20 cellular contexts compared by ENCODE assay signal in the genomic region with DNA sequence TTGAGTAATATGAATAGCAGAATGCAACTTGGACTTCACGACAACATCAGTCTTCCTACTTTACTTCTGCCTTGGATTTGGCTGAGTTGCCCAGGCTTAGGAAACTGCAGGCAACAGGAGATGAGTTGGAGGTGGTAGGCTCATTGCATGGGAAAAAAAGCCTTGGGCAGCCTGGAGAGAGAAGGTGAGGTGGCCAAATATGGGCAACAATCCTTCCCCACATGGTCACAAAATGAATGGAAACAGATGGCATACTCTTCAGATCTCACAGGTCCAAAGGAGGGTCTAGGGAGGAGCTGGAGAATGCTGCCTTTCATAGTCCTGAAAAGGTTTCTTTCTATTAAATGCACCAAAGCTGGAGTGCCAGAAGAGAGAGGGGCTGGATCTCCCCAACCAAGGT.
DNase-seq lines count a peak whose midpoint lies in the region; ATAC-seq lines count a peak whose summit lies in the region.
"Had no signal": no experiment of that assay in that cellular context is flagged by ENCODE, and none has a peak within 500 bp of the region (broad histone marks: within the 10 kb centered on the region; RNA-seq: fewer than 3 reads in every experiment).

No MANE protein-coding gene starts in this region.

- H3K27ac Mint-ChIP-seq in stimulated activated naive CD8-positive, alpha-beta T cell treated with anti-CD3 and anti-CD28 coated beads, Interleukin-15, Interleukin-2, amounts not matched to agents 100 ng/mL and 50 ng/mL, for 24 hours = peak overlapping the region; percentile 57
- no peak overlapping the region for H3K27ac Mint-ChIP-seq in stimulated activated naive B cell treated with anti-CD40 and anti-IgM and Interleukin-4, amounts not matched to agents 10 μg/mL and 1 μg/mL and 100 μg/mL, for 72 hours

- no peak for ATAC-seq in stimulated activated naive CD8-positive, alpha-beta T cell treated with anti-CD3 and anti-CD28 coated beads, Interleukin-15, Interleukin-2, amounts not matched to agents 100 U/mL and 50 U/mL, for 24 hours
- no peak for ATAC-seq in stimulated activated naive B cell treated with anti-CD40 and anti-IgM and Interleukin-4, amounts not matched to agents 10 μg/mL and 1 μg/mL and 100 μg/mL, for 72 hours (replicated peaks)
- no peak for ATAC-seq in HG03108 (IDR thresholded peaks at IDR 0.05; ENCODE audit: unreplicated experiment)
- ATAC-seq: HepG2, K562 had no signal

- peaks cover 24% of the 10 kb centered on the region for H3K9me3 Mint-ChIP-seq in stimulated activated naive CD8-positive, alpha-beta T cell treated with anti-CD3 and anti-CD28 coated beads, Interleukin-15, Interleukin-2, amounts not matched to agents 100 ng/mL and 50 ng/mL, for 24 hours
- peaks cover 8 to 9% of the 10 kb centered on the region in 2 donors for H3K9me3 Mint-ChIP-seq in stimulated activated naive B cell treated with anti-CD40 and anti-IgM and Interleukin-4, amounts not matched to agents 10 μg/mL and 1 μg/mL and 100 μg/mL, for 72 hours

- H3K27me3 Mint-ChIP-seq in stimulated activated naive CD8-positive, alpha-beta T cell treated with anti-CD3 and anti-CD28 coated beads, Interleukin-15, Interleukin-2, amounts not matched to agents 100 ng/mL and 50 ng/mL, for 24 hours = no peaks in the 10 kb centered on the region
- no peaks in the 10 kb centered on the region for H3K27me3 Mint-ChIP-seq in stimulated activated naive B cell treated with anti-CD40 and anti-IgM and Interleukin-4, amounts not matched to agents 10 μg/mL and 1 μg/mL and 100 μg/mL, for 72 hours
- H3K27me3 Mint-ChIP-seq: CD8-positive, alpha-beta memory T cell had no signal

- peak; percentile 43 for DNase-seq in NCI-H2171 treated with DMSO at 0.1 percent for 48 hours (lab: John Stamatoyannopoulos, UW)
- no peak for DNase-seq in NCI-H2171 (lab: John Stamatoyannopoulos, UW)
- no peak for DNase-seq in stimulated activated naive CD8-positive, alpha-beta T cell treated with anti-CD3 and anti-CD28 coated beads, Interleukin-15, Interleukin-2, amounts not matched to agents 100 U/mL and 50 U/mL, for 24 hours
- peak; percentile 61 for DNase-seq in cerebellum (ENCODE audit: low spot score)
- DNase-seq in stimulated activated naive B cell treated with anti-CD40 and anti-IgM and Interleukin-4, amounts not matched to agents 10 μg/mL and 1 μg/mL and 100 μg/mL, for 72 hours = no peak
- no peak for DNase-seq in HPDE6-E6E7 (ENCODE audit: extremely low spot score)
- DNase-seq: ACHN; CD8-positive, alpha-beta memory T cell; EL; H7; MG63; NCI-H1436; NCI-H187 treated with DMSO at 0.1 percent for 48 hours; NCI-H345; NCI-H526; OCI-M1 had no signal

- no peak overlapping the region for H3K4me3 Mint-ChIP-seq in stimulated activated naive CD8-positive, alpha-beta T cell treated with anti-CD3 and anti-CD28 coated beads, Interleukin-15, Interleukin-2, amounts not matched to agents 100 ng/mL and 50 ng/mL, for 24 hours
- no peak overlapping the region for H3K4me3 Mint-ChIP-seq in stimulated activated naive B cell treated with anti-CD40 and anti-IgM and Interleukin-4, amounts not matched to agents 10 μg/mL and 1 μg/mL and 100 μg/mL, for 72 hours

- peaks cover 69% of the 10 kb centered on the region for H3K36me3 Mint-ChIP-seq in stimulated activated naive CD8-positive, alpha-beta T cell treated with anti-CD3 and anti-CD28 coated beads, Interleukin-15, Interleukin-2, amounts not matched to agents 100 ng/mL and 50 ng/mL, for 24 hours (ENCODE audit: low read depth)
- H3K36me3 Mint-ChIP-seq in stimulated activated naive B cell treated with anti-CD40 and anti-IgM and Interleukin-4, amounts not matched to agents 10 μg/mL and 1 μg/mL and 100 μg/mL, for 72 hours = peaks cover 38 to 60% of the 10 kb centered on the region in 2 donors

- H3K4me1 Mint-ChIP-seq in stimulated activated naive CD8-positive, alpha-beta T cell treated with anti-CD3 and anti-CD28 coated beads, Interleukin-15, Interleukin-2, amounts not matched to agents 100 ng/mL and 50 ng/mL, for 24 hours (ENCODE audit: low read depth) = peaks cover 20% of the 10 kb centered on the region
- peaks cover 7 to 8% of the 10 kb centered on the region in 2 donors for H3K4me1 Mint-ChIP-seq in stimulated activated naive B cell treated with anti-CD40 and anti-IgM and Interleukin-4, amounts not matched to agents 10 μg/mL and 1 μg/mL and 100 μg/mL, for 72 hours

Comparison
In these comparisons a context has a peak if more than half of its experiments do, and no peak if none do; other contexts are left out.
1. DNase-seq: peak in NCI-H2171 treated with DMSO at 0.1 percent for 48 hours (single experiment) and cerebellum (single experiment); none in NCI-H2171 (single experiment), stimulated activated naive CD8-positive, alpha-beta T cell treated with anti-CD3 and anti-CD28 coated beads, Interleukin-15, Interleukin-2, amounts not matched to agents 100 U/mL and 50 U/mL, for 24 hours (single experiment), stimulated activated naive B cell treated with anti-CD40 and anti-IgM and Interleukin-4, amounts not matched to agents 10 μg/mL and 1 μg/mL and 100 μg/mL, for 72 hours (single experiment) and HPDE6-E6E7 (single experiment).